In genomic region chr3:146817705-146818104, GRCh38 we compare ENCODE assay signal across 9 cellular contexts.
DNase-seq lines count a peak whose midpoint lies in the region; ATAC-seq, FAIRE-seq and TF ChIP-seq lines count a peak whose summit lies in the region.
"Had no signal": no experiment of that assay in that cellular context is flagged by ENCODE, and none has a peak within 500 bp of the region (broad histone marks: within the 10 kb centered on the region; RNA-seq: fewer than 3 reads in every experiment).

No MANE protein-coding gene starts in this region.

- H3K27ac Mint-ChIP-seq in progenitor cell of endocrine pancreas = no peak overlapping the region
- H3K27ac Mint-ChIP-seq: immature natural killer cell had no signal

- no peak overlapping the region for H3K4me3 Mint-ChIP-seq in progenitor cell of endocrine pancreas (ENCODE audit: low read depth)
- H3K4me3 Mint-ChIP-seq: immature natural killer cell had no signal

- no peak overlapping the region for H3K4me3 ChIP-seq in small intestine (ENCODE audit: low read depth in 1 of 2, low read length in 2 of 2)

- no peaks in the 10 kb centered on the region for H3K36me3 Mint-ChIP-seq in progenitor cell of endocrine pancreas (ENCODE audit: insufficient read depth)
- H3K36me3 Mint-ChIP-seq: immature natural killer cell had no signal

- no peak for FAIRE-seq in small intestine (lab: Jason Lieb, UNC)

- no peaks in the 10 kb centered on the region for H3K27me3 ChIP-seq in small intestine (ENCODE audit: control insufficient read depth in 2 of 2, insufficient read depth in 2 of 2, low read length in 2 of 2)

- H3K27me3 Mint-ChIP-seq in progenitor cell of endocrine pancreas = no peaks in the 10 kb centered on the region

- no peaks in the 10 kb centered on the region for H3K9me3 Mint-ChIP-seq in progenitor cell of endocrine pancreas (ENCODE audit: low read depth)

- H3K27ac ChIP-seq in small intestine (ENCODE audit: low read depth in 1 of 2, low read length in 1 of 2) = no peak overlapping the region

- no peak for ATAC-seq in GM21360 (IDR thresholded peaks at IDR 0.05; ENCODE audit: unreplicated experiment)

- no peaks in the 10 kb centered on the region for H3K9me3 ChIP-seq in small intestine (ENCODE audit: control insufficient read depth, low read depth)

- TF ChIP-seq CTCF in progenitor cell of endocrine pancreas (IDR thresholded peaks at IDR 0.05; ENCODE audit: unreplicated experiment) = peak; percentile 25

- peaks cover 4% of the 10 kb centered on the region for H3K4me1 Mint-ChIP-seq in progenitor cell of endocrine pancreas (ENCODE audit: low read depth)
- H3K4me1 Mint-ChIP-seq: immature natural killer cell had no signal

- DNase-seq in NCI-H1436 (lab: John Stamatoyannopoulos, UW) = peak; percentile 8
- DNase-seq in NCI-H1436 treated with DMSO at 0.1 percent for 48 hours (lab: John Stamatoyannopoulos, UW) = no peak
- DNase-seq in NCI-H2171 (lab: John Stamatoyannopoulos, UW) = peak; percentile 10
- DNase-seq in cerebellum (ENCODE audit: low spot score) = peak; percentile 31
- DNase-seq in progenitor cell of endocrine pancreas (ENCODE audit: low spot score, unreplicated experiment) = no peak
- no peak for DNase-seq in SIG-M5 (lab: John Stamatoyannopoulos, UW)
- DNase-seq in small intestine = no peak
- DNase-seq: immature natural killer cell had no signal

- WGBS in small intestine, 3 donors = 53 to 65% (median 59%) methylated on average over 2 of the region's 2 CpGs

- no peaks in the 10 kb centered on the region for H3K4me1 ChIP-seq in small intestine (ENCODE audit: control insufficient read depth in 2 of 2, insufficient read depth in 1 of 2, low read depth in 1 of 2, low read length in 1 of 2)

- H3K36me3 ChIP-seq in small intestine (ENCODE audit: control insufficient read depth in 2 of 2, insufficient read depth in 2 of 2, low read length in 2 of 2) = no peaks in the 10 kb centered on the region

Comparison
In these comparisons a context has a peak if more than half of its experiments do, and no peak if none do; other contexts are left out.
1. DNase-seq: peak in NCI-H1436 (single experiment), NCI-H2171 (single experiment) and cerebellum (single experiment); none in NCI-H1436 treated with DMSO at 0.1 percent for 48 hours (single experiment), progenitor cell of endocrine pancreas (single experiment), SIG-M5 (single experiment) and small intestine (single experiment).